ENCODE assay signal across 12 cellular contexts in genomic region chr18:2948038-2948437, GRCh38.
DNase-seq lines count a peak whose midpoint lies in the region; ATAC-seq, FAIRE-seq and TF ChIP-seq lines count a peak whose summit lies in the region.
"Had no signal": no experiment of that assay in that cellular context is flagged by ENCODE, and none has a peak within 500 bp of the region (broad histone marks: within the 10 kb centered on the region; RNA-seq: fewer than 3 reads in every experiment).

No MANE protein-coding gene starts in this region.

- no peak overlapping the region for H3K4me3 ChIP-seq in bronchial epithelial cell (ENCODE audit: low read depth, low read length)
- H3K4me3 ChIP-seq: GM12878 had no signal

- no peaks in the 10 kb centered on the region for H3K9me3 Mint-ChIP-seq in natural killer cell treated with Interleukin-12 subunit alpha and Interleukin-12 subunit beta and Interleukin-15 and Interleukin-18, amount 100 ng/mL, for 72 hours
- H3K9me3 Mint-ChIP-seq: activated T-helper 1 cell treated with anti-CD3 and anti-CD28 coated beads, Interleukin-12 subunit alpha, Interleukin-12 subunit beta, Interleukin-2, Interleukin-4 antibody, amounts not matched to agents 30 ng/mL and 10 ng/mL and 1 ng/mL, durations not matched to agents 14 hours and 24 hours and 36 hours; naive B cell had no signal

- H3K27me3 Mint-ChIP-seq in natural killer cell treated with Interleukin-12 subunit alpha and Interleukin-12 subunit beta and Interleukin-15 and Interleukin-18, amount 100 ng/mL, for 72 hours = no peaks in the 10 kb centered on the region
- H3K27me3 Mint-ChIP-seq: naive B cell had no signal

- ATAC-seq in left lobe of liver = peak; percentile 98
- ATAC-seq in HG02623 (IDR thresholded peaks at IDR 0.05; ENCODE audit: unreplicated experiment) = no peak
- ATAC-seq in natural killer cell treated with Interleukin-12 subunit alpha and Interleukin-12 subunit beta and Interleukin-15 and Interleukin-18, amount 100 ng/mL, for 72 hours = no peak
- no peak for ATAC-seq in GM21723 (IDR thresholded peaks at IDR 0.05; ENCODE audit: unreplicated experiment)
- ATAC-seq: GM12878 had no signal

- H3K4me1 Mint-ChIP-seq in natural killer cell treated with Interleukin-12 subunit alpha and Interleukin-12 subunit beta and Interleukin-15 and Interleukin-18, amount 100 ng/mL, for 72 hours (ENCODE audit: low read depth in 2 of 2) = peaks cover 20 to 25% of the 10 kb centered on the region in 2 donors
- H3K4me1 Mint-ChIP-seq: naive B cell had no signal

- H3K36me3 Mint-ChIP-seq in natural killer cell treated with Interleukin-12 subunit alpha and Interleukin-12 subunit beta and Interleukin-15 and Interleukin-18, amount 100 ng/mL, for 72 hours = peaks cover 38% of the 10 kb centered on the region

- no peak for FAIRE-seq in bronchial epithelial cell (lab: Jason Lieb, UNC)
- FAIRE-seq: GM12878 had no signal

- H3K36me3 ChIP-seq in bronchial epithelial cell (ENCODE audit: control insufficient read depth, insufficient read depth, low read length) = no peaks in the 10 kb centered on the region

- in situ Hi-C loops in KBM-7 (cut with MboI; ENCODE audit: low pct_unique_long_range_greater_than_20kb, low sequenced_read_pairs) = no loop called here

- peak overlapping the region in 1 of 2 donors; percentile 44 for H3K27ac Mint-ChIP-seq in natural killer cell treated with Interleukin-12 subunit alpha and Interleukin-12 subunit beta and Interleukin-15 and Interleukin-18, amount 100 ng/mL, for 72 hours
- H3K27ac Mint-ChIP-seq: activated T-helper 1 cell treated with anti-CD3 and anti-CD28 coated beads, Interleukin-12 subunit alpha, Interleukin-12 subunit beta, Interleukin-2, Interleukin-4 antibody, amounts not matched to agents 30 ng/mL and 10 ng/mL and 1 ng/mL, durations not matched to agents 14 hours and 24 hours and 36 hours had no signal

- no peak overlapping the region for H3K4me3 Mint-ChIP-seq in natural killer cell treated with Interleukin-12 subunit alpha and Interleukin-12 subunit beta and Interleukin-15 and Interleukin-18, amount 100 ng/mL, for 72 hours
- H3K4me3 Mint-ChIP-seq: activated T-helper 1 cell treated with anti-CD3 and anti-CD28 coated beads, Interleukin-12 subunit alpha, Interleukin-12 subunit beta, Interleukin-2, Interleukin-4 antibody, amounts not matched to agents 30 ng/mL and 10 ng/mL and 1 ng/mL, durations not matched to agents 14 hours and 24 hours and 36 hours; naive B cell had no signal

- TF ChIP-seq CTCF in AG09319 (IDR thresholded peaks at IDR 0.05; ENCODE audit: low read depth, low read length) = peak; percentile 24
- TF ChIP-seq CTCF in bronchial epithelial cell (IDR thresholded peaks at IDR 0.05; ENCODE audit: insufficient read depth, low read length, severe bottlenecking) = peak; percentile 33

- no peaks in the 10 kb centered on the region for H3K27me3 ChIP-seq in bronchial epithelial cell (ENCODE audit: control insufficient read depth, insufficient read depth, low read length)

- DNase-seq in AG09319 (ENCODE audit: extremely low read depth, low read depth) (no peak), KBM-7 (peak; percentile 53), bronchial epithelial cell (ENCODE audit: low read depth) (peak; percentile 82), left lobe of liver (ENCODE audit: low spot score) (peak; percentile 65)
- DNase-seq in central memory CD4-positive, alpha-beta T cell = no peak
- DNase-seq in natural killer cell treated with Interleukin-12 subunit alpha and Interleukin-12 subunit beta and Interleukin-15 and Interleukin-18, amount 100 ng/mL, for 72 hours (ENCODE audit: low spot score) = no peak
- DNase-seq: KG1, naive B cell had no signal

Comparison
In these comparisons a context has a peak if more than half of its experiments do, and no peak if none do; other contexts are left out.
1. DNase-seq: peak in KBM-7 (single experiment), bronchial epithelial cell (single experiment) and left lobe of liver (single experiment); none in AG09319 (single experiment), central memory CD4-positive, alpha-beta T cell (single experiment) and natural killer cell treated with Interleukin-12 subunit alpha and Interleukin-12 subunit beta and Interleukin-15 and Interleukin-18, amount 100 ng/mL, for 72 hours (single experiment).